1 cellular context compared by ENCODE assay signal in the genomic region with DNA sequence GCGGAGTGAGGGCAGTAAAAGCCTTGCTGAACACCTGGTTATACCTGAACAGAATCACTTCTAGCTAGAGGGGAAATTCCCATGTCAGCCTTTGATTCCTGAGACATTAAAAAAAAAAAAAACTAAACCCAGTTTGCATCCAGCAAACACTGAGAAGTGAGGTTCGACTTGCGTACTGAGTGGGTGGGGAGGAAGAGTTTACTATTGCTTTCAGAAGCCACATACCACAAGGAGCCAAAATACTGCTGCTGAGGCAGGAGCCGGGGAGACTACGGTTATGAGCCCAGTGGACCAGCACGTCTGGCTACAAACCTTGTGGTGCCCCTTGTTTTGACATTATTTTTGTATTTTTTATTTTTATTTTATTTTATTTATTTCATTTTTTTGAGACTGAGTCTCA.
TF ChIP-seq lines count a peak whose summit lies in the region.

No MANE protein-coding gene starts in this region.

TF ChIP-seq in GM12878, 131 proteins besides CTCF, POLR2A, EP300 and RAD21:
- TF ChIP-seq BCL11A (IDR thresholded peaks at IDR 0.05; ENCODE audit: low read depth, low read length) (peak; percentile 48; the same call in 1 of the 2 replicates), ZNF384 (IDR thresholded peaks at IDR 0.05; ENCODE audit: borderline replicate concordance, low read depth, low read length) (peak; percentile 63; the same call in 1 of the 2 replicates), TAF1 (IDR thresholded peaks at IDR 0.05; ENCODE audit: borderline replicate concordance, low read depth, low read length) (no peak), BHLHE40 (IDR thresholded peaks at IDR 0.05; ENCODE audit: borderline replicate concordance in 1 of 2, low read depth in 2 of 2, low read length in 1 of 2) (no peak; a peak in 1 of 4 replicates), PAX5 (IDR thresholded peaks at IDR 0.05; ENCODE audit: borderline replicate concordance, low read depth, low read length) (peak; percentile 43; the same call in 1 of the 2 replicates), POLR2AphosphoS2 (IDR thresholded peaks at IDR 0.05; ENCODE audit: low read depth, low read length) (no peak), CBX3 (IDR thresholded peaks at IDR 0.05; ENCODE audit: borderline replicate concordance, low read depth) (no peak), EGR1 (IDR thresholded peaks at IDR 0.05; ENCODE audit: borderline replicate concordance in 1 of 2, low read depth in 2 of 2, low read length in 2 of 2) (peak in 1 of 2 experiments; percentile 58; a peak in 1 of 3 replicates), RBBP5 (conservative IDR thresholded peaks at IDR 0.05) (no peak), SPI1 (IDR thresholded peaks at IDR 0.05; ENCODE audit: borderline replicate concordance, insufficient read depth, low read depth, low read length) (0 out of 2 replicates have a peak, but pooled peaks have one; percentile 11), RUNX3 (IDR thresholded peaks at IDR 0.05; ENCODE audit: low read length) (peak; percentile 87), PKNOX1 (IDR thresholded peaks at IDR 0.05) (no peak), SMAD1 (IDR thresholded peaks at IDR 0.05; ENCODE audit: low read depth, partially characterized antibody) (no peak), SREBF1 (IDR thresholded peaks at IDR 0.05; ENCODE audit: low read length) (no peak), JUND (IDR thresholded peaks at IDR 0.05; ENCODE audit: low read depth, low read length) (no peak)
- TF ChIP-seq, protein P1, sequence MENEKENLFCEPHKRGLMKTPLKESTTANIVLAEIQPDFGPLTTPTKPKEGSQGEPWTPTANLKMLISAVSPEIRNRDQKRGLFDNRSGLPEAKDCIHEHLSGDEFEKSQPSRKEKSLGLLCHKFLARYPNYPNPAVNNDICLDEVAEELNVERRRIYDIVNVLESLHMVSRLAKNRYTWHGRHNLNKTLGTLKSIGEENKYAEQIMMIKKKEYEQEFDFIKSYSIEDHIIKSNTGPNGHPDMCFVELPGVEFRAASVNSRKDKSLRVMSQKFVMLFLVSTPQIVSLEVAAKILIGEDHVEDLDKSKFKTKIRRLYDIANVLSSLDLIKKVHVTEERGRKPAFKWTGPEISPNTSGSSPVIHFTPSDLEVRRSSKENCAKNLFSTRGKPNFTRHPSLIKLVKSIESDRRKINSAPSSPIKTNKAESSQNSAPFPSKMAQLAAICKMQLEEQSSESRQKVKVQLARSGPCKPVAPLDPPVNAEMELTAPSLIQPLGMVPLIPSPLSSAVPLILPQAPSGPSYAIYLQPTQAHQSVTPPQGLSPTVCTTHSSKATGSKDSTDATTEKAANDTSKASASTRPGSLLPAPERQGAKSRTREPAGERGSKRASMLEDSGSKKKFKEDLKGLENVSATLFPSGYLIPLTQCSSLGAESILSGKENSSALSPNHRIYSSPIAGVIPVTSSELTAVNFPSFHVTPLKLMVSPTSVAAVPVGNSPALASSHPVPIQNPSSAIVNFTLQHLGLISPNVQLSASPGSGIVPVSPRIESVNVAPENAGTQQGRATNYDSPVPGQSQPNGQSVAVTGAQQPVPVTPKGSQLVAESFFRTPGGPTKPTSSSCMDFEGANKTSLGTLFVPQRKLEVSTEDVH (IDR thresholded peaks at IDR 0.05; ENCODE audit: low read depth, partially characterized antibody): no peak
